Comparison of ENCODE assay signal across 8 cellular contexts in the genomic region with DNA sequence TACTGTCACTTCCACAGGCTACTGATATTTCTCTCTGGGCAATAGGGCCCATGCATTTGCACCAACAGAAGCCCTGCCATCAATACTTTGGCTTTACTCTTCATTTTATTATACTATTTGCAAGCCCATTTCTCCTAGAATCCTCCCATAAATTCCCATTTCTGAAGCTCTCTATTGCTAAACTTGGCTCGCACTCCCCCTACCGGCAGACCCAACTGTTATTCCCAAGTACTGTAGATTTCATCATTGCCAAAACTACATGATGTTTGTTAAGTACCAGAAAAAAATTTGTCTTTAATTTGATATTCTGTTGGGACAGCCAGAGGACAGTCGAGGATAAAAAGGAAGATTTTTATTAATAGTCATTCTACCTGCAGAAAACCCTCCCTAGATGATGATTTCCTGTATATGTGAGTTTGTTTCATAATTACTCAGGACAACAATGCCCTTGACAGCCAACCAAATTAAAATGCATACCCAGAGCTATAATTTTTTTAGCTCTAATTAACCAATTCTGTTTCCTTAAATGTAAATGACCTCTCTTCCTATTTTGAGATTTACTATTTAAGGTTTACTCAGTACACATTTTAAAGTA.
DNase-seq lines count a peak whose midpoint lies in the region; ATAC-seq and TF ChIP-seq lines count a peak whose summit lies in the region.

No MANE protein-coding gene starts in this region.

- H3K9me3 Mint-ChIP-seq in activated T-cell treated with anti-CD3 and anti-CD28 coated beads, Interleukin-2, amount 50 U/mL, for 72 hours: peaks cover 0 to 3% of the 10 kb centered on the region in 2 donors
- H3K9me3 Mint-ChIP-seq in activated T-cell treated with anti-CD3 and anti-CD28 coated beads, Interleukin-2, amount 50 U/mL, for 24 hours: no peaks in the 10 kb centered on the region
- peaks cover 0 to 15% (median 2%) of the 10 kb centered on the region in 11 donors for H3K9me3 Mint-ChIP-seq in naive thymus-derived CD4-positive, alpha-beta T cell

- CTCF ChIA-PET in naive thymus-derived CD4-positive, alpha-beta T cell (lab: Charles Lee): no interaction called here

- TF ChIP-seq CTCF in WI38 (IDR thresholded peaks at IDR 0.05; ENCODE audit: low read depth, low read length): peak; percentile 85
- peak; percentile 24 to 60 (median 57) for TF ChIP-seq CTCF in prostate gland (IDR thresholded peaks at IDR 0.05)

- peaks cover 0 to 2% of the 10 kb centered on the region in 2 donors for H3K36me3 Mint-ChIP-seq in activated T-cell treated with anti-CD3 and anti-CD28 coated beads, Interleukin-2, amount 50 U/mL, for 72 hours (ENCODE audit: insufficient read depth in 2 of 2)
- no peaks in the 10 kb centered on the region for H3K36me3 Mint-ChIP-seq in activated T-cell treated with anti-CD3 and anti-CD28 coated beads, Interleukin-2, amount 50 U/mL, for 24 hours (ENCODE audit: low read depth)
- H3K36me3 Mint-ChIP-seq in naive thymus-derived CD4-positive, alpha-beta T cell: peaks cover 0 to 5% (median 0%) of the 10 kb centered on the region in 5 donors

- H3K4me3 Mint-ChIP-seq in activated T-cell treated with anti-CD3 and anti-CD28 coated beads, Interleukin-2, amount 50 U/mL, for 72 hours: no peak overlapping the region
- no peak overlapping the region for H3K4me3 Mint-ChIP-seq in activated T-cell treated with anti-CD3 and anti-CD28 coated beads, Interleukin-2, amount 50 U/mL, for 24 hours
- no peak overlapping the region for H3K4me3 Mint-ChIP-seq in naive thymus-derived CD4-positive, alpha-beta T cell

- peaks cover 39% of the 10 kb centered on the region for H3K27me3 Mint-ChIP-seq in activated T-cell treated with anti-CD3 and anti-CD28 coated beads, Interleukin-2, amount 50 U/mL, for 72 hours (ENCODE audit: low read depth)
- H3K27me3 Mint-ChIP-seq in activated T-cell treated with anti-CD3 and anti-CD28 coated beads, Interleukin-2, amount 50 U/mL, for 24 hours: peaks cover 48% of the 10 kb centered on the region
- peaks cover 16 to 47% (median 37%) of the 10 kb centered on the region in 5 donors for H3K27me3 Mint-ChIP-seq in naive thymus-derived CD4-positive, alpha-beta T cell

- intact Hi-C loops in prostate gland (cut with DNase I): no loop called here
- intact Hi-C loops in naive thymus-derived CD4-positive, alpha-beta T cell (cut with micrococcal nuclease): loop anchor here in 1 of 2 donors (5.0 kb wide), 1 partner anchor 648 kb away; no protein-coding TSS in a partner anchor

- peaks cover 2% of the 10 kb centered on the region; the same call in 1 of the 2 replicates for H3K27me3 ChIP-seq in MG63
- H3K27me3 ChIP-seq in prostate gland (replicated peaks; ENCODE audit: insufficient read depth): no peaks in the 10 kb centered on the region
- H3K27me3 ChIP-seq in naive thymus-derived CD4-positive, alpha-beta T cell (ENCODE audit: control insufficient read depth in 2 of 2, insufficient read depth in 2 of 2, low read length in 2 of 2): no peaks in the 10 kb centered on the region

- no peaks in the 10 kb centered on the region for H3K4me1 Mint-ChIP-seq in activated T-cell treated with anti-CD3 and anti-CD28 coated beads, Interleukin-2, amount 50 U/mL, for 72 hours (ENCODE audit: low read depth)
- no peaks in the 10 kb centered on the region for H3K4me1 Mint-ChIP-seq in activated T-cell treated with anti-CD3 and anti-CD28 coated beads, Interleukin-2, amount 50 U/mL, for 24 hours (ENCODE audit: low read depth)
- H3K4me1 Mint-ChIP-seq in naive thymus-derived CD4-positive, alpha-beta T cell: no peaks in the 10 kb centered on the region

- H3K36me3 ChIP-seq in MG63 (no peaks in the 10 kb centered on the region), prostate gland (no peaks in the 10 kb centered on the region)
- no peaks in the 10 kb centered on the region for H3K36me3 ChIP-seq in naive thymus-derived CD4-positive, alpha-beta T cell (ENCODE audit: control insufficient read depth in 2 of 3, insufficient read depth in 3 of 3, low read length in 3 of 3)

- no peak overlapping the region for H3K27ac Mint-ChIP-seq in activated T-cell treated with anti-CD3 and anti-CD28 coated beads, Interleukin-2, amount 50 U/mL, for 72 hours
- no peak overlapping the region for H3K27ac Mint-ChIP-seq in activated T-cell treated with anti-CD3 and anti-CD28 coated beads, Interleukin-2, amount 50 U/mL, for 24 hours
- H3K27ac Mint-ChIP-seq in naive thymus-derived CD4-positive, alpha-beta T cell: no peak overlapping the region

- TF ChIP-seq POLR2A in prostate gland (IDR thresholded peaks at IDR 0.05): no peak

- WGBS in prostate gland: 1% methylated on average over 3 of the region's 3 CpGs

- no peak overlapping the region for H3K4me3 ChIP-seq in MG63
- no peak overlapping the region for H3K4me3 ChIP-seq in WI38 (ENCODE audit: low read depth, low read length)
- no peak overlapping the region for H3K4me3 ChIP-seq in prostate gland
- no peak overlapping the region for H3K4me3 ChIP-seq in naive thymus-derived CD4-positive, alpha-beta T cell (ENCODE audit: low read length)

- H3K9me3 ChIP-seq in MG63 (no peaks in the 10 kb centered on the region), prostate gland (no peaks in the 10 kb centered on the region)
- H3K9me3 ChIP-seq in naive thymus-derived CD4-positive, alpha-beta T cell (ENCODE audit: control insufficient read depth in 2 of 3, low read length in 3 of 3): no peaks in the 10 kb centered on the region

- POLR2A ChIA-PET in naive thymus-derived CD4-positive, alpha-beta T cell (lab: Charles Lee): no interaction called here

- peak; percentile 9 to 25 for DNase-seq in activated T-cell treated with anti-CD3 and anti-CD28 coated beads, Interleukin-2, amount 50 U/mL, for 72 hours
- no peak for DNase-seq in activated T-cell treated with anti-CD3 and anti-CD28 coated beads, Interleukin-2, amount 50 U/mL, for 24 hours
- peak; percentile 58 for DNase-seq in MG63
- peak; percentile 61 for DNase-seq in glomerular visceral epithelial cell (ENCODE audit: extremely low spot score)
- peak; percentile 50 for DNase-seq in prostate gland (ENCODE audit: low spot score)
- no peak for DNase-seq in naive thymus-derived CD4-positive, alpha-beta T cell

- H3K27ac ChIP-seq in prostate gland: no peak overlapping the region
- no peak overlapping the region for H3K27ac ChIP-seq in naive thymus-derived CD4-positive, alpha-beta T cell (ENCODE audit: low read depth, low read length)

- no peaks in the 10 kb centered on the region for H3K4me1 ChIP-seq in prostate gland (replicated peaks)
- H3K4me1 ChIP-seq in naive thymus-derived CD4-positive, alpha-beta T cell (ENCODE audit: control insufficient read depth in 2 of 2, insufficient read depth in 2 of 2, low read length in 2 of 2): no peaks in the 10 kb centered on the region

- no peak for ATAC-seq in activated T-cell treated with anti-CD3 and anti-CD28 coated beads, Interleukin-2, amount 50 U/mL, for 72 hours (replicated peaks in 1 of 2)
- ATAC-seq in naive thymus-derived CD4-positive, alpha-beta T cell: no peak
- no peak for ATAC-seq in GM21360 (IDR thresholded peaks at IDR 0.05; ENCODE audit: unreplicated experiment)

Comparison
In these comparisons a context has a peak if more than half of its experiments do, and no peak if none do; other contexts are left out.
1. DNase-seq: peak in activated T-cell treated with anti-CD3 and anti-CD28 coated beads, Interleukin-2, amount 50 U/mL, for 72 hours (2 of 2), MG63 (single experiment), glomerular visceral epithelial cell (single experiment) and prostate gland (single experiment); none in activated T-cell treated with anti-CD3 and anti-CD28 coated beads, Interleukin-2, amount 50 U/mL, for 24 hours (single experiment) and naive thymus-derived CD4-positive, alpha-beta T cell (0 of 9).